Comparison of ENCODE assay signal across 1 cellular context in the genomic region with DNA sequence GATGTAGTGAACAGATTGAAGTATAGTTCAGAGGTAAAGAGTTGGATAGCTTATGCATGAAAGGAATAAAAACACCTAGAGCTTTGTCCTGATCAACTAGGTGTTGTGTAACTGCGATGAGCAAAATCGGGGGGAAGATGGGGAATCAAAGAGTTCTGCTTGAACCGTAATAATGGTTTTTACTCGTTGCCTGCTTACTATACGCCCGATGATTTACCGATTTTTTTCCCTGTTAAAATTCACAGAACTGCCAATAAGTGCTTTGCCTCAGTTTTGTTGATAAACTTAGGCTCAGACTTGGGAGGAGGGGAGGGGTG.
TF ChIP-seq lines count a peak whose summit lies in the region.

No MANE protein-coding gene starts in this region.

TF ChIP-seq in K562, 482 proteins besides CTCF, POLR2A, EP300 and RAD21 (continues in another document):
- TF ChIP-seq, protein P1, sequence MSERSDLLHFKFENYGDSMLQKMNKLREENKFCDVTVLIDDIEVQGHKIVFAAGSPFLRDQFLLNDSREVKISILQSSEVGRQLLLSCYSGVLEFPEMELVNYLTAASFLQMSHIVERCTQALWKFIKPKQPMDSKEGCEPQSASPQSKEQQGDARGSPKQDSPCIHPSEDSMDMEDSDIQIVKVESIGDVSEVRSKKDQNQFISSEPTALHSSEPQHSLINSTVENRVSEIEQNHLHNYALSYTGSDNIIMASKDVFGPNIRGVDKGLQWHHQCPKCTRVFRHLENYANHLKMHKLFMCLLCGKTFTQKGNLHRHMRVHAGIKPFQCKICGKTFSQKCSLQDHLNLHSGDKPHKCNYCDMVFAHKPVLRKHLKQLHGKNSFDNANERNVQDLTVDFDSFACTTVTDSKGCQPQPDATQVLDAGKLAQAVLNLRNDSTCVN (CRISPR knock-in tag; IDR thresholded peaks at IDR 0.05) = no peak
- TF ChIP-seq IRF2 (CRISPR knock-in tag; IDR thresholded peaks at IDR 0.05) (no peak), MTA2 (IDR thresholded peaks at IDR 0.05; ENCODE audit: low read depth) (no peak), THRAP3 (IDR thresholded peaks at IDR 0.05; ENCODE audit: borderline replicate concordance) (no peak), MAFF (IDR thresholded peaks at IDR 0.05; ENCODE audit: low read length) (no peak), CREB1 (IDR thresholded peaks at IDR 0.05) (no peak), CREB1 (CRISPR knock-in tag; IDR thresholded peaks at IDR 0.05) (no peak), ZC3H4 (CRISPR knock-in tag; IDR thresholded peaks at IDR 0.05; ENCODE audit: borderline replicate concordance) (peak; percentile 88; the same call in 1 of the 2 replicates), ZNF436 (CRISPR knock-in tag; IDR thresholded peaks at IDR 0.05) (no peak), KLF16 (IDR thresholded peaks at IDR 0.05) (no peak), MYC (IDR thresholded peaks at IDR 0.05; ENCODE audit: low read depth, low read length) (no peak), MYC (CRISPR knock-in tag; IDR thresholded peaks at IDR 0.05; ENCODE audit: borderline replicate concordance, low read depth) (no peak), ARID1B (IDR thresholded peaks at IDR 0.05) (no peak), NCOR1 (IDR thresholded peaks at IDR 0.05) (no peak), NEUROD1 (IDR thresholded peaks at IDR 0.05; ENCODE audit: borderline replicate concordance, low read depth, low read length, partially characterized antibody) (no peak), ZFX (CRISPR knock-in tag; IDR thresholded peaks at IDR 0.05) (0 out of 2 replicates have a peak, but pooled peaks have one; percentile 10), ZBTB8A (IDR thresholded peaks at IDR 0.05; ENCODE audit: partially characterized antibody) (no peak), GTF2A2 (tag; IDR thresholded peaks at IDR 0.05) (no peak), PTBP1 (IDR thresholded peaks at IDR 0.05; ENCODE audit: low read depth, low read length) (no peak), NR2C1 (IDR thresholded peaks at IDR 0.05) (no peak), NR2C1 (tag; IDR thresholded peaks at IDR 0.05) (no peak), SAP30 (IDR thresholded peaks at IDR 0.05; ENCODE audit: borderline replicate concordance, insufficient read depth, low read depth, low read length, poor library complexity, severe bottlenecking) (no peak), ZNF121 (CRISPR knock-in tag; conservative IDR thresholded peaks at IDR 0.05) (no peak), ZNF232 (CRISPR knock-in tag; IDR thresholded peaks at IDR 0.05) (no peak), FOXM1 (IDR thresholded peaks at IDR 0.05; ENCODE audit: low read depth) (no peak), FOXM1 (CRISPR knock-in tag; IDR thresholded peaks at IDR 0.05; ENCODE audit: low read depth) (0 out of 2 replicates have a peak, but pooled peaks have one; percentile 20), U2AF1 (optimal IDR thresholded peaks at IDR 0.05; ENCODE audit: low read depth, low read length) (no peak)
- TF ChIP-seq, protein P2, sequence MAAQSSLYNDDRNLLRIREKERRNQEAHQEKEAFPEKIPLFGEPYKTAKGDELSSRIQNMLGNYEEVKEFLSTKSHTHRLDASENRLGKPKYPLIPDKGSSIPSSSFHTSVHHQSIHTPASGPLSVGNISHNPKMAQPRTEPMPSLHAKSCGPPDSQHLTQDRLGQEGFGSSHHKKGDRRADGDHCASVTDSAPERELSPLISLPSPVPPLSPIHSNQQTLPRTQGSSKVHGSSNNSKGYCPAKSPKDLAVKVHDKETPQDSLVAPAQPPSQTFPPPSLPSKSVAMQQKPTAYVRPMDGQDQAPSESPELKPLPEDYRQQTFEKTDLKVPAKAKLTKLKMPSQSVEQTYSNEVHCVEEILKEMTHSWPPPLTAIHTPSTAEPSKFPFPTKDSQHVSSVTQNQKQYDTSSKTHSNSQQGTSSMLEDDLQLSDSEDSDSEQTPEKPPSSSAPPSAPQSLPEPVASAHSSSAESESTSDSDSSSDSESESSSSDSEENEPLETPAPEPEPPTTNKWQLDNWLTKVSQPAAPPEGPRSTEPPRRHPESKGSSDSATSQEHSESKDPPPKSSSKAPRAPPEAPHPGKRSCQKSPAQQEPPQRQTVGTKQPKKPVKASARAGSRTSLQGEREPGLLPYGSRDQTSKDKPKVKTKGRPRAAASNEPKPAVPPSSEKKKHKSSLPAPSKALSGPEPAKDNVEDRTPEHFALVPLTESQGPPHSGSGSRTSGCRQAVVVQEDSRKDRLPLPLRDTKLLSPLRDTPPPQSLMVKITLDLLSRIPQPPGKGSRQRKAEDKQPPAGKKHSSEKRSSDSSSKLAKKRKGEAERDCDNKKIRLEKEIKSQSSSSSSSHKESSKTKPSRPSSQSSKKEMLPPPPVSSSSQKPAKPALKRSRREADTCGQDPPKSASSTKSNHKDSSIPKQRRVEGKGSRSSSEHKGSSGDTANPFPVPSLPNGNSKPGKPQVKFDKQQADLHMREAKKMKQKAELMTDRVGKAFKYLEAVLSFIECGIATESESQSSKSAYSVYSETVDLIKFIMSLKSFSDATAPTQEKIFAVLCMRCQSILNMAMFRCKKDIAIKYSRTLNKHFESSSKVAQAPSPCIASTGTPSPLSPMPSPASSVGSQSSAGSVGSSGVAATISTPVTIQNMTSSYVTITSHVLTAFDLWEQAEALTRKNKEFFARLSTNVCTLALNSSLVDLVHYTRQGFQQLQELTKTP (IDR thresholded peaks at IDR 0.05; ENCODE audit: low read depth in 1 of 2, partially characterized antibody in 2 of 2) = peak in 1 of 2 experiments; percentile 10
- TF ChIP-seq, protein P3, sequence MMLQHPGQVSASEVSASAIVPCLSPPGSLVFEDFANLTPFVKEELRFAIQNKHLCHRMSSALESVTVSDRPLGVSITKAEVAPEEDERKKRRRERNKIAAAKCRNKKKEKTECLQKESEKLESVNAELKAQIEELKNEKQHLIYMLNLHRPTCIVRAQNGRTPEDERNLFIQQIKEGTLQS (IDR thresholded peaks at IDR 0.05) = no peak
- TF ChIP-seq, protein P3 (CRISPR knock-in tag; conservative IDR thresholded peaks at IDR 0.05) = no peak
- TF ChIP-seq, protein P4, sequence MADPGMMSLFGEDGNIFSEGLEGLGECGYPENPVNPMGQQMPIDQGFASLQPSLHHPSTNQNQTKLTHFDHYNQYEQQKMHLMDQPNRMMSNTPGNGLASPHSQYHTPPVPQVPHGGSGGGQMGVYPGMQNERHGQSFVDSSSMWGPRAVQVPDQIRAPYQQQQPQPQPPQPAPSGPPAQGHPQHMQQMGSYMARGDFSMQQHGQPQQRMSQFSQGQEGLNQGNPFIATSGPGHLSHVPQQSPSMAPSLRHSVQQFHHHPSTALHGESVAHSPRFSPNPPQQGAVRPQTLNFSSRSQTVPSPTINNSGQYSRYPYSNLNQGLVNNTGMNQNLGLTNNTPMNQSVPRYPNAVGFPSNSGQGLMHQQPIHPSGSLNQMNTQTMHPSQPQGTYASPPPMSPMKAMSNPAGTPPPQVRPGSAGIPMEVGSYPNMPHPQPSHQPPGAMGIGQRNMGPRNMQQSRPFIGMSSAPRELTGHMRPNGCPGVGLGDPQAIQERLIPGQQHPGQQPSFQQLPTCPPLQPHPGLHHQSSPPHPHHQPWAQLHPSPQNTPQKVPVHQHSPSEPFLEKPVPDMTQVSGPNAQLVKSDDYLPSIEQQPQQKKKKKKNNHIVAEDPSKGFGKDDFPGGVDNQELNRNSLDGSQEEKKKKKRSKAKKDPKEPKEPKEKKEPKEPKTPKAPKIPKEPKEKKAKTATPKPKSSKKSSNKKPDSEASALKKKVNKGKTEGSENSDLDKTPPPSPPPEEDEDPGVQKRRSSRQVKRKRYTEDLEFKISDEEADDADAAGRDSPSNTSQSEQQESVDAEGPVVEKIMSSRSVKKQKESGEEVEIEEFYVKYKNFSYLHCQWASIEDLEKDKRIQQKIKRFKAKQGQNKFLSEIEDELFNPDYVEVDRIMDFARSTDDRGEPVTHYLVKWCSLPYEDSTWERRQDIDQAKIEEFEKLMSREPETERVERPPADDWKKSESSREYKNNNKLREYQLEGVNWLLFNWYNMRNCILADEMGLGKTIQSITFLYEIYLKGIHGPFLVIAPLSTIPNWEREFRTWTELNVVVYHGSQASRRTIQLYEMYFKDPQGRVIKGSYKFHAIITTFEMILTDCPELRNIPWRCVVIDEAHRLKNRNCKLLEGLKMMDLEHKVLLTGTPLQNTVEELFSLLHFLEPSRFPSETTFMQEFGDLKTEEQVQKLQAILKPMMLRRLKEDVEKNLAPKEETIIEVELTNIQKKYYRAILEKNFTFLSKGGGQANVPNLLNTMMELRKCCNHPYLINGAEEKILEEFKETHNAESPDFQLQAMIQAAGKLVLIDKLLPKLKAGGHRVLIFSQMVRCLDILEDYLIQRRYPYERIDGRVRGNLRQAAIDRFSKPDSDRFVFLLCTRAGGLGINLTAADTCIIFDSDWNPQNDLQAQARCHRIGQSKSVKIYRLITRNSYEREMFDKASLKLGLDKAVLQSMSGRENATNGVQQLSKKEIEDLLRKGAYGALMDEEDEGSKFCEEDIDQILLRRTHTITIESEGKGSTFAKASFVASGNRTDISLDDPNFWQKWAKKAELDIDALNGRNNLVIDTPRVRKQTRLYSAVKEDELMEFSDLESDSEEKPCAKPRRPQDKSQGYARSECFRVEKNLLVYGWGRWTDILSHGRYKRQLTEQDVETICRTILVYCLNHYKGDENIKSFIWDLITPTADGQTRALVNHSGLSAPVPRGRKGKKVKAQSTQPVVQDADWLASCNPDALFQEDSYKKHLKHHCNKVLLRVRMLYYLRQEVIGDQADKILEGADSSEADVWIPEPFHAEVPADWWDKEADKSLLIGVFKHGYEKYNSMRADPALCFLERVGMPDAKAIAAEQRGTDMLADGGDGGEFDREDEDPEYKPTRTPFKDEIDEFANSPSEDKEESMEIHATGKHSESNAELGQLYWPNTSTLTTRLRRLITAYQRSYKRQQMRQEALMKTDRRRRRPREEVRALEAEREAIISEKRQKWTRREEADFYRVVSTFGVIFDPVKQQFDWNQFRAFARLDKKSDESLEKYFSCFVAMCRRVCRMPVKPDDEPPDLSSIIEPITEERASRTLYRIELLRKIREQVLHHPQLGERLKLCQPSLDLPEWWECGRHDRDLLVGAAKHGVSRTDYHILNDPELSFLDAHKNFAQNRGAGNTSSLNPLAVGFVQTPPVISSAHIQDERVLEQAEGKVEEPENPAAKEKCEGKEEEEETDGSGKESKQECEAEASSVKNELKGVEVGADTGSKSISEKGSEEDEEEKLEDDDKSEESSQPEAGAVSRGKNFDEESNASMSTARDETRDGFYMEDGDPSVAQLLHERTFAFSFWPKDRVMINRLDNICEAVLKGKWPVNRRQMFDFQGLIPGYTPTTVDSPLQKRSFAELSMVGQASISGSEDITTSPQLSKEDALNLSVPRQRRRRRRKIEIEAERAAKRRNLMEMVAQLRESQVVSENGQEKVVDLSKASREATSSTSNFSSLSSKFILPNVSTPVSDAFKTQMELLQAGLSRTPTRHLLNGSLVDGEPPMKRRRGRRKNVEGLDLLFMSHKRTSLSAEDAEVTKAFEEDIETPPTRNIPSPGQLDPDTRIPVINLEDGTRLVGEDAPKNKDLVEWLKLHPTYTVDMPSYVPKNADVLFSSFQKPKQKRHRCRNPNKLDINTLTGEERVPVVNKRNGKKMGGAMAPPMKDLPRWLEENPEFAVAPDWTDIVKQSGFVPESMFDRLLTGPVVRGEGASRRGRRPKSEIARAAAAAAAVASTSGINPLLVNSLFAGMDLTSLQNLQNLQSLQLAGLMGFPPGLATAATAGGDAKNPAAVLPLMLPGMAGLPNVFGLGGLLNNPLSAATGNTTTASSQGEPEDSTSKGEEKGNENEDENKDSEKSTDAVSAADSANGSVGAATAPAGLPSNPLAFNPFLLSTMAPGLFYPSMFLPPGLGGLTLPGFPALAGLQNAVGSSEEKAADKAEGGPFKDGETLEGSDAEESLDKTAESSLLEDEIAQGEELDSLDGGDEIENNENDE (IDR thresholded peaks at IDR 0.05; ENCODE audit: low read depth, low read length) = no peak
- TF ChIP-seq, protein P5, sequence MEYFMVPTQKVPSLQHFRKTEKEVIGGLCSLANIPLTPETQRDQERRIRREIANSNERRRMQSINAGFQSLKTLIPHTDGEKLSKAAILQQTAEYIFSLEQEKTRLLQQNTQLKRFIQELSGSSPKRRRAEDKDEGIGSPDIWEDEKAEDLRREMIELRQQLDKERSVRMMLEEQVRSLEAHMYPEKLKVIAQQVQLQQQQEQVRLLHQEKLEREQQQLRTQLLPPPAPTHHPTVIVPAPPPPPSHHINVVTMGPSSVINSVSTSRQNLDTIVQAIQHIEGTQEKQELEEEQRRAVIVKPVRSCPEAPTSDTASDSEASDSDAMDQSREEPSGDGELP (CRISPR knock-in tag; IDR thresholded peaks at IDR 0.05; ENCODE audit: borderline replicate concordance) = no peak
- TF ChIP-seq, protein P6, sequence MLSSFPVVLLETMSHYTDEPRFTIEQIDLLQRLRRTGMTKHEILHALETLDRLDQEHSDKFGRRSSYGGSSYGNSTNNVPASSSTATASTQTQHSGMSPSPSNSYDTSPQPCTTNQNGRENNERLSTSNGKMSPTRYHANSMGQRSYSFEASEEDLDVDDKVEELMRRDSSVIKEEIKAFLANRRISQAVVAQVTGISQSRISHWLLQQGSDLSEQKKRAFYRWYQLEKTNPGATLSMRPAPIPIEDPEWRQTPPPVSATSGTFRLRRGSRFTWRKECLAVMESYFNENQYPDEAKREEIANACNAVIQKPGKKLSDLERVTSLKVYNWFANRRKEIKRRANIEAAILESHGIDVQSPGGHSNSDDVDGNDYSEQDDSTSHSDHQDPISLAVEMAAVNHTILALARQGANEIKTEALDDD (IDR thresholded peaks at IDR 0.05) = no peak
- TF ChIP-seq, protein P7, sequence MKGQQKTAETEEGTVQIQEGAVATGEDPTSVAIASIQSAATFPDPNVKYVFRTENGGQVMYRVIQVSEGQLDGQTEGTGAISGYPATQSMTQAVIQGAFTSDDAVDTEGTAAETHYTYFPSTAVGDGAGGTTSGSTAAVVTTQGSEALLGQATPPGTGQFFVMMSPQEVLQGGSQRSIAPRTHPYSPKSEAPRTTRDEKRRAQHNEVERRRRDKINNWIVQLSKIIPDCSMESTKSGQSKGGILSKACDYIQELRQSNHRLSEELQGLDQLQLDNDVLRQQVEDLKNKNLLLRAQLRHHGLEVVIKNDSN (CRISPR knock-in tag; IDR thresholded peaks at IDR 0.05) = no peak
- TF ChIP-seq, protein P8, sequence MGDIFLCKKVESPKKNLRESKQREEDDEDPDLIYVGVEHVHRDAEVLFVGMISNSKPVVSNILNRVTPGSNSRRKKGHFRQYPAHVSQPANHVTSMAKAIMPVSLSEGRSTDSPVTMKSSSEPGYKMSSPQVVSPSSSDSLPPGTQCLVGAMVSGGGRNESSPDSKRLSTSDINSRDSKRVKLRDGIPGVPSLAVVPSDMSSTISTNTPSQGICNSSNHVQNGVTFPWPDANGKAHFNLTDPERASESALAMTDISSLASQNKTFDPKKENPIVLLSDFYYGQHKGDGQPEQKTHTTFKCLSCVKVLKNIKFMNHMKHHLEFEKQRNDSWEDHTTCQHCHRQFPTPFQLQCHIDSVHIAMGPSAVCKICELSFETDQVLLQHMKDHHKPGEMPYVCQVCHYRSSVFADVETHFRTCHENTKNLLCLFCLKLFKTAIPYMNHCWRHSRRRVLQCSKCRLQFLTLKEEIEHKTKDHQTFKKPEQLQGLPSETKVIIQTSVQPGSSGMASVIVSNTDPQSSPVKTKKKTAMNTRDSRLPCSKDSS (IDR thresholded peaks at IDR 0.05; ENCODE audit: low read depth, partially characterized antibody) = peak; percentile 21
